In the genomic region with DNA sequence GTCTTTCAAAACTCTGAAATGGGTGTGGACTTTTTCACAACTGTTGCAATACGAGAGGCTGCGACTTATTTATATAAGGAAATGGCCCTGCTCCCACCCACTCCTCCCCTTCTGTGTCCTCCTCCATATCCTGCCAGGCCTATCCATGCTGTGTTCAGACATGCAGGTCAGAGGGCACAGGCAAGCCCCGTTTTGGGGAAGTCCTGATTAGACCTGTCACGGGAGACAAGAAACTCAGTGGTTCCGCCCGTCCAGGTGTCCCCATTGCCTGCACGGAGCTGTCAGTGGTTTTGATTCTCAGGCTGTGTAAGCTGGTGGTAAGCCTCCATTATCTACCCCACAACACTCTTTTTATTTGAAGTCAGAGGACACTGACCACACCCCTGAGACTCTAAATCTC, we compare ENCODE assay signal across 9 cellular contexts.
DNase-seq lines count a peak whose midpoint lies in the region; ATAC-seq, FAIRE-seq and TF ChIP-seq lines count a peak whose summit lies in the region.
"Had no signal": no experiment of that assay in that cellular context is flagged by ENCODE, and none has a peak within 500 bp of the region (broad histone marks: within the 10 kb centered on the region; RNA-seq: fewer than 3 reads in every experiment).

No MANE protein-coding gene starts in this region.

- intact Hi-C loops in head of caudate nucleus (cut with DNase I) = no loop called here

- no peaks in the 10 kb centered on the region for H3K9me3 ChIP-seq in endodermal cell (ENCODE audit: control insufficient read depth, low read length)

- DNase-seq in GM06990 (ENCODE audit: extremely low read depth, insufficient read length) (peak; percentile 49), bronchial epithelial cell (ENCODE audit: low read depth) (peak; percentile 54), endodermal cell (no peak), cortex of kidney (lab: John Stamatoyannopoulos, UW) (no peak), head of caudate nucleus (no peak), NCI-H1436 (lab: John Stamatoyannopoulos, UW) (no peak)
- DNase-seq: activated CD8-positive, alpha-beta T cell treated with anti-CD3 and anti-CD28 coated beads, Interleukin-2, amount 10 ng/mL, durations not matched to agents 7 days and 5 days had no signal

- TF ChIP-seq CTCF in GM06990 (IDR thresholded peaks at IDR 0.05; ENCODE audit: insufficient read depth, low read length, poor library complexity, severe bottlenecking) (no peak), bronchial epithelial cell (IDR thresholded peaks at IDR 0.05; ENCODE audit: insufficient read depth, low read length, severe bottlenecking) (no peak), endodermal cell (conservative IDR thresholded peaks at IDR 0.05) (no peak)

- H3K27ac Mint-ChIP-seq in endodermal cell = no peak overlapping the region
- H3K27ac Mint-ChIP-seq: activated CD8-positive, alpha-beta T cell treated with anti-CD3 and anti-CD28 coated beads, Interleukin-2, amount 10 ng/mL, durations not matched to agents 7 days and 5 days had no signal

- no peaks in the 10 kb centered on the region for H3K27me3 Mint-ChIP-seq in endodermal cell (ENCODE audit: insufficient read depth)

- FAIRE-seq in bronchial epithelial cell (lab: Jason Lieb, UNC) = no peak

- H3K4me3 ChIP-seq in GM06990 (replicated peaks; ENCODE audit: low read depth, low read length) (no peak overlapping the region), bronchial epithelial cell (ENCODE audit: low read depth, low read length) (no peak overlapping the region), endodermal cell (ENCODE audit: low read length) (no peak overlapping the region)

- no peaks in the 10 kb centered on the region for H3K9me3 Mint-ChIP-seq in endodermal cell

- H3K4me3 Mint-ChIP-seq in endodermal cell = no peak overlapping the region
- H3K4me3 Mint-ChIP-seq: activated CD8-positive, alpha-beta T cell treated with anti-CD3 and anti-CD28 coated beads, Interleukin-2, amount 10 ng/mL, durations not matched to agents 7 days and 5 days had no signal

- H3K27me3 ChIP-seq in GM06990 (replicated peaks; ENCODE audit: control insufficient read depth, insufficient read depth, low read length) (no peaks in the 10 kb centered on the region), bronchial epithelial cell (ENCODE audit: control insufficient read depth, insufficient read depth, low read length) (no peaks in the 10 kb centered on the region), endodermal cell (ENCODE audit: control insufficient read depth, insufficient read depth, low read length, poor library complexity, severe bottlenecking) (no peaks in the 10 kb centered on the region)

- no peak overlapping the region for H3K27ac ChIP-seq in endodermal cell (ENCODE audit: low read depth, low read length)

- peaks cover 23% of the 10 kb centered on the region for H3K36me3 Mint-ChIP-seq in endodermal cell (ENCODE audit: low read depth)

- no peak overlapping the region for H3K9ac ChIP-seq in endodermal cell (ENCODE audit: extremely low read depth, low read length, poor library complexity, severe bottlenecking)

- peaks cover 3% of the 10 kb centered on the region for H3K36me3 ChIP-seq in GM06990 (ENCODE audit: control insufficient read depth, insufficient read depth, low read length)
- no peaks in the 10 kb centered on the region for H3K36me3 ChIP-seq in bronchial epithelial cell (ENCODE audit: control insufficient read depth, insufficient read depth, low read length)
- no peaks in the 10 kb centered on the region for H3K36me3 ChIP-seq in endodermal cell (ENCODE audit: control insufficient read depth, insufficient read depth, low read length)

- peaks cover 9% of the 10 kb centered on the region for H3K4me1 ChIP-seq in endodermal cell (ENCODE audit: control insufficient read depth, insufficient read depth, low read length)

- ATAC-seq in GM21360 (IDR thresholded peaks at IDR 0.05; ENCODE audit: unreplicated experiment) (peak; percentile 61), HG03135 (IDR thresholded peaks at IDR 0.05; ENCODE audit: unreplicated experiment) (peak; percentile 71)
- ATAC-seq: activated CD8-positive, alpha-beta T cell treated with anti-CD3 and anti-CD28 coated beads, Interleukin-2, amount 10 ng/mL, durations not matched to agents 7 days and 5 days had no signal

- H3K4me1 Mint-ChIP-seq in endodermal cell = peaks cover 19% of the 10 kb centered on the region

- 74 to 83% methylated on average over 6 to 7 of the region's 7 CpGs for WGBS in endodermal cell (ENCODE audit: insufficient coverage in 1 of 2, insufficient read length in 1 of 2), 2 experiments

Comparison
In these comparisons a context has a peak if more than half of its experiments do, and no peak if none do; other contexts are left out.
1. DNase-seq: peak in GM06990 (single experiment) and bronchial epithelial cell (single experiment); none in endodermal cell (single experiment), cortex of kidney (single experiment), head of caudate nucleus (0 of 42) and NCI-H1436 (single experiment).